Comparison of ENCODE assay signal across 8 cellular contexts in the genomic region with DNA sequence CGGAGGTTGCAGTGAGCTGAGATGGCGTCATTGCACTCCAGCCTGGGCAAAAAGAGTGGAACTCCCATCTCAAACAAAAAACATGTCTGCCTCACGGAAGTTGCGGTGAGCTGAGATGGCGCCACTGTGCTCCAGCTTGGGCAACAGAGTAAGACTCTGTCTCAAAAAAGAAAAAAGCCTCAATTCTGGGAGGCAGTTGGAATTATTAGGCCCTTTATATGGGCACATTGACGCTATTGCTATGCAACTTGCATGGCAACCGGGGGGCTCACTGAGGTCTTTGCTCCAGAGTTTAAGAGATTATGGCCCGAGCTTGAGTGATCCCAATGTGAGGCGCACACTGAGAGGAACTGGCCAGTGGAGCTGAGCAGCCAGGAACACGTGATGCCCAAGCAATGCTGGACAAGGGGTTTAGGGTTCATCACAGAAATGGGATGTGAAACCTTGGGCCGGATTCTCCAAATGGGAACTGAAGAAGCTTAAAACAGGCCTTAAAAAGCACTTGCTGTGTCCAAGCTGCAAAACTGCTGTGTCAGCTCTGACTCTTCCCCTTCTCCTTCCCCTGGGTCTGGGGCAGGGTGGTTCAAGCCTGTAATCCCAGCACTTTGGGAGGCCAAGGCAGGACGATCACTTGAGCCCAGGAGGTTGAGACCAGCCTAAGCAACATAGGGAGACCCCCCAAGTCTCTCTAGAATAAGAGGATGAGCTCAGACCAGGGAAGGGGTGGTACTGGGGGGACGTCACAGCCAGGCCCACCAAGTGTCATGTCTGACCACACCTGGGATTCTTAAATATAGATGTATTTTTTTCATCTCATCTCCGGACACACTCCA. TPM values are rescaled to one million over a fixed set of nuclear protein-coding genes. Genes with fewer than 3 reads are reported as not detected.
DNase-seq lines count a peak whose midpoint lies in the region; ATAC-seq lines count a peak whose summit lies in the region.

No MANE protein-coding gene starts in this region.

- peaks cover 17% of the 10 kb centered on the region for H3K36me3 ChIP-seq in SK-N-MC (ENCODE audit: insufficient read depth, low read length)

- peak overlapping the region; percentile 87 for H3K27ac ChIP-seq in SK-N-MC

- peak; percentile 11 for DNase-seq in activated CD4-positive, alpha-beta T cell treated with anti-CD3 and anti-CD28 coated beads for 48 hours
- no peak for DNase-seq in activated CD4-positive, alpha-beta T cell treated with anti-CD3 and anti-CD28 coated beads, Interleukin-2, amount 50 U/mL, for 4 hours
- DNase-seq in SK-N-MC (ENCODE audit: low read depth, low spot score) (no peak), fibroblast of the conjunctiva (ENCODE audit: low read depth) (peak; percentile 60), sciatic nerve (ENCODE audit: low spot score) (peak; percentile 71), T1000 (lab: John Stamatoyannopoulos, UW) (no peak), NCI-H526 treated with DMSO at 0.1 percent for 48 hours (lab: John Stamatoyannopoulos, UW) (no peak)

- no peak overlapping the region for H3K4me3 ChIP-seq in SK-N-MC

- ATAC-seq in sciatic nerve (peak; percentile 5), GM19395 (IDR thresholded peaks at IDR 0.05; ENCODE audit: unreplicated experiment) (no peak)

- H3K9ac ChIP-seq in SK-N-MC (ENCODE audit: insufficient read length), result no peak overlapping the region

- intact Hi-C loops in sciatic nerve (cut with DNase I), result loop anchor here (10.0 kb wide), 1 partner anchor 113 kb away; no protein-coding TSS in a partner anchor

- H3K9me3 ChIP-seq in SK-N-MC (ENCODE audit: low read depth, low read length), result no peaks in the 10 kb centered on the region

RNA-seq across cellular contexts. Expression of gene FTL, which starts 2.5 kb away (rescaled TPM):
- 3,094 TPM for total RNA-seq in sciatic nerve

RNA-seq across cellular contexts. Expression of gene BAX, which starts 12.9 kb away (rescaled TPM):
- 48.0 TPM for total RNA-seq in sciatic nerve

RNA-seq across cellular contexts. Expression of gene GYS1, which starts 25.5 kb away (rescaled TPM):
- 42.0 TPM for total RNA-seq in sciatic nerve

RNA-seq across cellular contexts. Expression of gene RUVBL2, which starts 26.1 kb away (rescaled TPM):
- 29.9 TPM for total RNA-seq in sciatic nerve

RNA-seq across cellular contexts. Expression of gene DHDH, which starts 34.1 kb away (rescaled TPM):
- total RNA-seq in sciatic nerve, result 1.1 TPM

Comparison
In these comparisons a context has a peak if more than half of its experiments do, and no peak if none do; other contexts are left out.
1. DNase-seq: peak in activated CD4-positive, alpha-beta T cell treated with anti-CD3 and anti-CD28 coated beads for 48 hours (single experiment), fibroblast of the conjunctiva (single experiment) and sciatic nerve (single experiment); none in activated CD4-positive, alpha-beta T cell treated with anti-CD3 and anti-CD28 coated beads, Interleukin-2, amount 50 U/mL, for 4 hours (0 of 2), SK-N-MC (single experiment), T1000 (single experiment) and NCI-H526 treated with DMSO at 0.1 percent for 48 hours (single experiment).